In genomic region chr4:22238742-22239141, GRCh38 we compare ENCODE assay signal across 12 cellular contexts.
DNase-seq lines count a peak whose midpoint lies in the region; TF ChIP-seq lines count a peak whose summit lies in the region.
"Had no signal": no experiment of that assay in that cellular context is flagged by ENCODE, and none has a peak within 500 bp of the region (broad histone marks: within the 10 kb centered on the region; RNA-seq: fewer than 3 reads in every experiment).

No MANE protein-coding gene starts in this region.

- no peaks in the 10 kb centered on the region for H3K27me3 ChIP-seq in OCI-LY3 (ENCODE audit: low read depth, low read length)
- H3K27me3 ChIP-seq: stomach had no signal

- no peak overlapping the region for H3K9ac ChIP-seq in OCI-LY3 (ENCODE audit: low read length)

- H3K4me3 ChIP-seq in OCI-LY3 (ENCODE audit: low read length) = no peak overlapping the region

- DNase-seq in DMS 273 (lab: John Stamatoyannopoulos, UW; ENCODE audit: unreplicated experiment) = peak; percentile 1
- DNase-seq in DMS 273 treated with DMSO at 0.1 percent for 48 hours (lab: John Stamatoyannopoulos, UW) = no peak
- DNase-seq in glutamatergic neuron = no peak
- no peak for DNase-seq in progenitor cell of endocrine pancreas (ENCODE audit: low spot score, unreplicated experiment)
- no peak for DNase-seq in GM19240 (ENCODE audit: insufficient read length, low spot score)
- DNase-seq in D341Med (ENCODE audit: low spot score) = no peak
- no peak for DNase-seq in activated naive CD4-positive, alpha-beta T cell treated with anti-CD3 and anti-CD28 coated beads for 36 hours
- DNase-seq: activated CD4-positive, alpha-beta T cell treated with anti-CD3 and anti-CD28 coated beads for 48 hours; GOT3; stomach had no signal

- no peaks in the 10 kb centered on the region for H3K36me3 ChIP-seq in OCI-LY3 (replicated peaks; ENCODE audit: low read depth, low read length)
- H3K36me3 ChIP-seq: stomach had no signal

- H3K4me1 ChIP-seq in OCI-LY3 (ENCODE audit: low read length) = peaks cover 9% of the 10 kb centered on the region
- H3K4me1 ChIP-seq: stomach had no signal

- H3K27me3 Mint-ChIP-seq in glutamatergic neuron (ENCODE audit: unreplicated experiment) (peaks cover 7% of the 10 kb centered on the region), progenitor cell of endocrine pancreas (no peaks in the 10 kb centered on the region)
- H3K27me3 Mint-ChIP-seq in activated naive CD4-positive, alpha-beta T cell treated with anti-CD3 and anti-CD28 coated beads for 36 hours (ENCODE audit: low read depth) = peaks cover 4% of the 10 kb centered on the region

- H3K4me3 Mint-ChIP-seq in glutamatergic neuron (ENCODE audit: unreplicated experiment) (no peak overlapping the region), progenitor cell of endocrine pancreas (ENCODE audit: low read depth) (no peak overlapping the region)
- H3K4me3 Mint-ChIP-seq in activated naive CD4-positive, alpha-beta T cell treated with anti-CD3 and anti-CD28 coated beads for 36 hours = no peak overlapping the region

- no peaks in the 10 kb centered on the region for H3K79me2 ChIP-seq in OCI-LY3 (ENCODE audit: low read length)

- H3K27ac Mint-ChIP-seq in glutamatergic neuron (ENCODE audit: unreplicated experiment) (peak overlapping the region; percentile 92), progenitor cell of endocrine pancreas (peak overlapping the region; percentile 79)
- no peak overlapping the region for H3K27ac Mint-ChIP-seq in activated naive CD4-positive, alpha-beta T cell treated with anti-CD3 and anti-CD28 coated beads for 36 hours

- H3K4me2 ChIP-seq in OCI-LY3 (ENCODE audit: low read length) = no peak overlapping the region

- H4K20me1 ChIP-seq in OCI-LY3 (ENCODE audit: insufficient read depth, low read length) = no peaks in the 10 kb centered on the region

- intact Hi-C loops in activated naive CD4-positive, alpha-beta T cell treated with anti-CD3 and anti-CD28 coated beads for 36 hours (cut with micrococcal nuclease) = loop anchor here (5.0 kb wide), 1 partner anchor 446 kb away; no protein-coding TSS in a partner anchor

- H3K9me3 ChIP-seq in OCI-LY3 (ENCODE audit: insufficient read depth, low read length) = no peaks in the 10 kb centered on the region

- peak overlapping the region; percentile 92; the same call in 1 of the 2 replicates for H2AFZ ChIP-seq in OCI-LY3 (ENCODE audit: low read depth, low read length)

- H3K27ac ChIP-seq in OCI-LY3 (ENCODE audit: low read length) = no peak overlapping the region

- H3K4me1 Mint-ChIP-seq in glutamatergic neuron (ENCODE audit: low read depth, unreplicated experiment) (peaks cover 49% of the 10 kb centered on the region), progenitor cell of endocrine pancreas (ENCODE audit: low read depth) (peaks cover 10% of the 10 kb centered on the region)
- no peaks in the 10 kb centered on the region for H3K4me1 Mint-ChIP-seq in activated naive CD4-positive, alpha-beta T cell treated with anti-CD3 and anti-CD28 coated beads for 36 hours (ENCODE audit: low read depth)

- TF ChIP-seq CTCF in OCI-LY3 (IDR thresholded peaks at IDR 0.05; ENCODE audit: low read depth, low read length) (no peak), glutamatergic neuron (IDR thresholded peaks at IDR 0.05; ENCODE audit: partially characterized antibody, unreplicated experiment) (no peak), progenitor cell of endocrine pancreas (IDR thresholded peaks at IDR 0.05; ENCODE audit: unreplicated experiment) (peak; percentile 51)

- H3K36me3 Mint-ChIP-seq in glutamatergic neuron (ENCODE audit: unreplicated experiment) (no peaks in the 10 kb centered on the region), progenitor cell of endocrine pancreas (ENCODE audit: insufficient read depth) (no peaks in the 10 kb centered on the region)
- H3K36me3 Mint-ChIP-seq in activated naive CD4-positive, alpha-beta T cell treated with anti-CD3 and anti-CD28 coated beads for 36 hours (ENCODE audit: low read depth) = no peaks in the 10 kb centered on the region
- H3K36me3 Mint-ChIP-seq: activated naive CD4-positive, alpha-beta T cell treated with anti-CD3 and anti-CD28 coated beads, Interleukin-2, amount 50 U/mL, for 24 hours had no signal

- CTCF ChIA-PET in activated naive CD4-positive, alpha-beta T cell treated with anti-CD3 and anti-CD28 coated beads for 36 hours (lab: Charles Lee) = interaction anchor here (0.6 kb wide), 1 partner anchor 234 kb away, joined by 3 read pairs; no protein-coding TSS in a partner anchor

- H3K9me3 Mint-ChIP-seq in glutamatergic neuron (ENCODE audit: unreplicated experiment) = peaks cover 14% of the 10 kb centered on the region
- peaks cover 3% of the 10 kb centered on the region for H3K9me3 Mint-ChIP-seq in progenitor cell of endocrine pancreas (ENCODE audit: low read depth)
- peaks cover 4% of the 10 kb centered on the region for H3K9me3 Mint-ChIP-seq in activated naive CD4-positive, alpha-beta T cell treated with anti-CD3 and anti-CD28 coated beads for 36 hours
